Comparison of ENCODE assay signal across 1 cellular context in genomic region chr4:31370866-31371465, GRCh38.
TF ChIP-seq lines count a peak whose summit lies in the region.

No MANE protein-coding gene starts in this region.

TF ChIP-seq in GM23338, 12 proteins besides CTCF, POLR2A, EP300 and RAD21 (continued from another document):
- TF ChIP-seq ZNF462 (CRISPR knock-in tag; IDR thresholded peaks at IDR 0.05) (no peak), ETS1 (IDR thresholded peaks at IDR 0.05) (no peak), ZNF114 (CRISPR knock-in tag; IDR thresholded peaks at IDR 0.05) (no peak), REST (IDR thresholded peaks at IDR 0.05; ENCODE audit: unreplicated experiment) (no peak), EZH2phosphoT487 (IDR thresholded peaks at IDR 0.05; ENCODE audit: unreplicated experiment) (no peak), POLR2AphosphoS5 (IDR thresholded peaks at IDR 0.05; ENCODE audit: low read depth) (no peak), CREB1 (CRISPR knock-in tag; IDR thresholded peaks at IDR 0.05; ENCODE audit: low read depth) (no peak), EZH2 (IDR thresholded peaks at IDR 0.05; ENCODE audit: low read depth, unreplicated experiment) (no peak), ZNF331 (CRISPR knock-in tag; IDR thresholded peaks at IDR 0.05; ENCODE audit: low read depth) (no peak), JUNB (IDR thresholded peaks at IDR 0.05; ENCODE audit: unreplicated experiment) (no peak)
